Comparison of ENCODE assay signal across 8 cellular contexts in genomic region chr17:78862073-78863023, GRCh38. TPM values are rescaled to one million over a fixed set of nuclear protein-coding genes. Genes with fewer than 3 reads are reported as not detected.
DNase-seq lines count a peak whose midpoint lies in the region; ATAC-seq, FAIRE-seq and TF ChIP-seq lines count a peak whose summit lies in the region.

No MANE protein-coding gene starts in this region.

- no peak overlapping the region for H3K27ac Mint-ChIP-seq in activated T-cell treated with anti-CD3 and anti-CD28 coated beads, Interleukin-2, amount 50 U/mL, for 72 hours
- no peak overlapping the region for H3K27ac Mint-ChIP-seq in CD4-positive, alpha-beta memory T cell

- no peaks in the 10 kb centered on the region for H3K9me3 Mint-ChIP-seq in activated T-cell treated with anti-CD3 and anti-CD28 coated beads, Interleukin-2, amount 50 U/mL, for 72 hours
- no peaks in the 10 kb centered on the region for H3K9me3 Mint-ChIP-seq in CD4-positive, alpha-beta memory T cell

- H3K4me3 ChIP-seq in skeletal muscle cell (ENCODE audit: low read depth, low read length), result no peak overlapping the region
- H3K4me3 ChIP-seq in CD4-positive, alpha-beta memory T cell (ENCODE audit: low read length in 2 of 2), result no peak overlapping the region

- H3K27ac ChIP-seq in CD4-positive, alpha-beta memory T cell (ENCODE audit: low read depth, low read length), result no peak overlapping the region

- no peak for FAIRE-seq in GM12891 (lab: Jason Lieb, UNC)

- ATAC-seq in activated T-cell treated with anti-CD3 and anti-CD28 coated beads, Interleukin-2, amount 50 U/mL, for 72 hours (replicated peaks in 1 of 2), result no peak

- TF ChIP-seq POLR2A in GM12891 (IDR thresholded peaks at IDR 0.05; ENCODE audit: low read depth, low read length), result no peak

- no peaks in the 10 kb centered on the region for H3K27me3 Mint-ChIP-seq in activated T-cell treated with anti-CD3 and anti-CD28 coated beads, Interleukin-2, amount 50 U/mL, for 72 hours (ENCODE audit: low read depth)
- H3K27me3 Mint-ChIP-seq in CD4-positive, alpha-beta memory T cell, result peaks cover 4 to 8% of the 10 kb centered on the region in 2 donors

- H3K4me1 Mint-ChIP-seq in activated T-cell treated with anti-CD3 and anti-CD28 coated beads, Interleukin-2, amount 50 U/mL, for 72 hours (ENCODE audit: low read depth), result no peaks in the 10 kb centered on the region
- H3K4me1 Mint-ChIP-seq in CD4-positive, alpha-beta memory T cell, result peaks cover 0 to 3% (median 1%) of the 10 kb centered on the region in 4 donors

- intact Hi-C loops in CD4-positive, alpha-beta memory T cell (cut with micrococcal nuclease), result no loop called here

- CTCF ChIA-PET in CD4-positive, alpha-beta memory T cell (lab: Charles Lee; ENCODE audit: partially characterized antibody), result no interaction called here

- H3K27me3 ChIP-seq in CD4-positive, alpha-beta memory T cell (ENCODE audit: insufficient read depth, low read length), result no peaks in the 10 kb centered on the region

- no peaks in the 10 kb centered on the region for H3K9me3 ChIP-seq in CD4-positive, alpha-beta memory T cell (ENCODE audit: control insufficient read depth in 1 of 2, low read length in 2 of 2)

- POLR2A ChIA-PET in CD4-positive, alpha-beta memory T cell (lab: Charles Lee; ENCODE audit: partially characterized antibody), result no interaction called here

- no peaks in the 10 kb centered on the region for H3K36me3 Mint-ChIP-seq in activated T-cell treated with anti-CD3 and anti-CD28 coated beads, Interleukin-2, amount 50 U/mL, for 72 hours (ENCODE audit: insufficient read depth in 2 of 2)
- no peaks in the 10 kb centered on the region for H3K36me3 Mint-ChIP-seq in CD4-positive, alpha-beta memory T cell

- H3K4me1 ChIP-seq in CD4-positive, alpha-beta memory T cell (ENCODE audit: insufficient read depth, low read length), result no peaks in the 10 kb centered on the region

- H3K36me3 ChIP-seq in CD4-positive, alpha-beta memory T cell (ENCODE audit: insufficient read depth, low read length), result no peaks in the 10 kb centered on the region

- H3K4me3 Mint-ChIP-seq in activated T-cell treated with anti-CD3 and anti-CD28 coated beads, Interleukin-2, amount 50 U/mL, for 72 hours, result no peak overlapping the region
- H3K4me3 Mint-ChIP-seq in CD4-positive, alpha-beta memory T cell, result no peak overlapping the region

- no peak for DNase-seq in GM12891 (ENCODE audit: insufficient read length, low spot score)
- DNase-seq in SKM-1 treated with dmso at 0.1 percent for 144 hours (lab: John Stamatoyannopoulos, UW; ENCODE audit: unreplicated experiment), result peak; percentile 47
- peak; percentile 89 for DNase-seq in glomerular endothelial cell (ENCODE audit: extremely low read depth, low read depth, low spot score)
- peak; percentile 92 for DNase-seq in skeletal muscle cell (ENCODE audit: low read depth)
- no peak for DNase-seq in activated T-cell treated with anti-CD3 and anti-CD28 coated beads, Interleukin-2, amount 50 U/mL, for 72 hours
- no peak for DNase-seq in CD4-positive, alpha-beta memory T cell
- no peak for DNase-seq in activated CD4-positive, alpha-beta T cell treated with anti-CD3 and anti-CD28 coated beads for 1 hour
- DNase-seq in DMS79 (lab: John Stamatoyannopoulos, UW), result no peak

TF ChIP-seq in GM12891, 5 proteins besides CTCF, POLR2A, EP300 and RAD21:
- 0 out of 2 replicates have a peak, but pooled peaks have one; percentile 4 for TF ChIP-seq SPI1 (IDR thresholded peaks at IDR 0.05; ENCODE audit: low read depth, low read length)
- TF ChIP-seq PAX5 (IDR thresholded peaks at IDR 0.05; ENCODE audit: insufficient read depth, low read length, severe bottlenecking), result no peak
- TF ChIP-seq POLR2AphosphoS5 (IDR thresholded peaks at IDR 0.05; ENCODE audit: low read depth, low read length), result no peak
TF ChIP-seq in GM12891: peak in this region for 1.

RNA-seq across cellular contexts. Expression of gene USP36, which starts 21.7 kb away (rescaled TPM):
- polyA plus RNA-seq in GM12891 (2012; ENCODE audit: low read depth, missing spikeins), result 27.4 TPM
- total RNA-seq in glomerular endothelial cell, result 34.3 and 41.2 TPM in 2 replicates
- total RNA-seq in activated T-cell treated with anti-CD3 and anti-CD28 coated beads, Interleukin-2, amount 50 U/mL, for 72 hours, result 100 to 1,000 TPM; 113 to 124 TPM
- total RNA-seq in CD4-positive, alpha-beta memory T cell, result 100 to 1,000 TPM; 181 to 183 TPM
- polyA plus RNA-seq in CD4-positive, alpha-beta memory T cell, result 10 to 100 TPM; 35.4 to 55.1 TPM

RNA-seq across cellular contexts. Expression of gene CEP295NL, which starts 40.7 kb away (rescaled TPM):
- polyA plus RNA-seq in GM12891 (2012; ENCODE audit: low read depth, missing spikeins), result not detected
- total RNA-seq in glomerular endothelial cell, result 1.0 and 3.7 TPM in 2 replicates
- under 1 TPM; 0.12 to 0.19 TPM for total RNA-seq in activated T-cell treated with anti-CD3 and anti-CD28 coated beads, Interleukin-2, amount 50 U/mL, for 72 hours
- total RNA-seq in CD4-positive, alpha-beta memory T cell, result under 1 TPM in 1 of 2 experiments, not detected in 1; 0.28 TPM
- not detected for polyA plus RNA-seq in CD4-positive, alpha-beta memory T cell

Comparison
In these comparisons a context has a peak if more than half of its experiments do, and no peak if none do; other contexts are left out.
1. DNase-seq: peak in SKM-1 treated with dmso at 0.1 percent for 144 hours (single experiment), glomerular endothelial cell (single experiment) and skeletal muscle cell (single experiment); none in GM12891 (single experiment), activated T-cell treated with anti-CD3 and anti-CD28 coated beads, Interleukin-2, amount 50 U/mL, for 72 hours (0 of 2), CD4-positive, alpha-beta memory T cell (0 of 5), activated CD4-positive, alpha-beta T cell treated with anti-CD3 and anti-CD28 coated beads for 1 hour (single experiment) and DMS79 (single experiment).